In genomic region chr11:3164540-3165151, GRCh38 we compare ENCODE assay signal across 8 cellular contexts. TPM values are rescaled to one million over a fixed set of nuclear protein-coding genes. Genes with fewer than 3 reads are reported as not detected.
DNase-seq lines count a peak whose midpoint lies in the region; ATAC-seq, FAIRE-seq and TF ChIP-seq lines count a peak whose summit lies in the region.

No MANE protein-coding gene starts in this region.

- no peak for ATAC-seq in GM19035 (IDR thresholded peaks at IDR 0.05; ENCODE audit: unreplicated experiment)
- no peak for ATAC-seq in GM21723 (IDR thresholded peaks at IDR 0.05; ENCODE audit: unreplicated experiment)

- H3K4me1 Mint-ChIP-seq in HFFc6 (ENCODE audit: low read depth): peaks cover 51% of the 10 kb centered on the region

- 1 to 2% (median 2%) methylated on average over 23 to 46 of the region's 46 CpGs for WGBS in small intestine, 3 donors

- H3K27me3 ChIP-seq in ascending aorta (no peaks in the 10 kb centered on the region), iPS-18a (ENCODE audit: control insufficient read depth, insufficient read depth, low read length) (peaks cover 51% of the 10 kb centered on the region), small intestine (ENCODE audit: control insufficient read depth in 2 of 2, insufficient read depth in 2 of 2, low read length in 2 of 2) (peaks cover 0 to 6% of the 10 kb centered on the region in 2 donors)

- H3K36me3 ChIP-seq in ascending aorta (no peaks in the 10 kb centered on the region), iPS-18a (ENCODE audit: control insufficient read depth, low read depth, low read length) (no peaks in the 10 kb centered on the region), small intestine (ENCODE audit: control insufficient read depth in 2 of 2, insufficient read depth in 2 of 2, low read length in 2 of 2) (no peaks in the 10 kb centered on the region)

- H3K27ac Mint-ChIP-seq in HFFc6: no peak overlapping the region; the same call in 1 of the 2 replicates

- no peaks in the 10 kb centered on the region for H3K36me3 Mint-ChIP-seq in HFFc6 (ENCODE audit: low read depth)

- no peaks in the 10 kb centered on the region for H3K9me3 ChIP-seq in ascending aorta
- H3K9me3 ChIP-seq in iPS-18a (ENCODE audit: control insufficient read depth, low read depth, low read length): no peaks in the 10 kb centered on the region
- no peaks in the 10 kb centered on the region for H3K9me3 ChIP-seq in small intestine (ENCODE audit: control insufficient read depth, low read depth)

- H3K9me3 Mint-ChIP-seq in HFFc6: no peaks in the 10 kb centered on the region

- H3K4me3 Mint-ChIP-seq in HFFc6: peak overlapping the region; percentile 92

- H3K27ac ChIP-seq in ascending aorta (peak overlapping the region; percentile 91 to 93), iPS-18a (ENCODE audit: low read length) (no peak overlapping the region), small intestine (ENCODE audit: low read depth in 1 of 2, low read length in 1 of 2) (peak overlapping the region in 1 of 2 donors; percentile 27)

- DNase-seq in HFFc6 (no peak), ascending aorta (ENCODE audit: low spot score in 2 of 2) (peak; percentile 8 to 64), small intestine (no peak), foreskin melanocyte (no peak), NCI-H2081 (lab: John Stamatoyannopoulos, UW) (no peak)

- TF ChIP-seq CTCF in HFFc6 (IDR thresholded peaks at IDR 0.05) (no peak), ascending aorta (IDR thresholded peaks at IDR 0.05) (no peak)

- H3K4me3 ChIP-seq in ascending aorta (peak overlapping the region; percentile 86 to 99), iPS-18a (ENCODE audit: low read length) (peak overlapping the region; percentile 65), small intestine (ENCODE audit: low read depth in 1 of 2, low read length in 2 of 2) (peak overlapping the region; percentile 54 to 70)

- no peak for FAIRE-seq in small intestine (lab: Jason Lieb, UNC)

- H3K27me3 Mint-ChIP-seq in HFFc6 (ENCODE audit: insufficient read depth): peaks cover 6% of the 10 kb centered on the region; the same call in 1 of the 2 replicates

- intact Hi-C loops in ascending aorta (cut with DNase I): loop anchor here (1.0 to 5.0 kb wide), 8 partner anchors 17 to 258 kb away; partner anchors contain the start of genes CARS1, NAP1L4 and ZNF195

- H3K9ac ChIP-seq in iPS-18a (ENCODE audit: low read length): peak overlapping the region; percentile 23

- peaks cover 25 to 43% of the 10 kb centered on the region in 2 donors for H3K4me1 ChIP-seq in ascending aorta
- peaks cover 21% of the 10 kb centered on the region for H3K4me1 ChIP-seq in iPS-18a (ENCODE audit: control insufficient read depth, low read depth, low read length)
- H3K4me1 ChIP-seq in small intestine (ENCODE audit: control insufficient read depth in 2 of 2, insufficient read depth in 1 of 2, low read depth in 1 of 2, low read length in 1 of 2): peaks cover 0 to 3% of the 10 kb centered on the region in 2 donors

RNA-seq across cellular contexts. Expression of gene OSBPL5, which starts 0.5 kb away (rescaled TPM):
- total RNA-seq in HFFc6 (2021; fragmentation: NEBNext Ultra II Directional; extraction: Animal tissue kit (Norgen Biotek cat#: 25700)): 10 to 100 TPM; 32.6 to 42.6 (median 36.7) TPM
- 92.0 TPM for total RNA-seq in ascending aorta
- polyA plus RNA-seq in small intestine: 10 to 100 TPM in 1 of 3 donors, 1 to 10 TPM in 2; 1.6 to 12.9 (median 3.0) TPM

RNA-seq across cellular contexts. Expression of gene MRGPRG, which starts 54.0 kb away (rescaled TPM):
- total RNA-seq in HFFc6 (2021; fragmentation: NEBNext Ultra II Directional; extraction: Animal tissue kit (Norgen Biotek cat#: 25700)): not detected
- not detected for total RNA-seq in ascending aorta
- not detected for polyA plus RNA-seq in small intestine

Comparison
In these comparisons a context has a peak if more than half of its experiments do, and no peak if none do; other contexts are left out.
1. DNase-seq: peak in ascending aorta (2 of 2); none in HFFc6 (single experiment), small intestine (single experiment), foreskin melanocyte (single experiment) and NCI-H2081 (0 of 2).
2. Peak in every context shown above with its lines, with median percentiles within 50 percentile points of each other: H3K4me3 ChIP-seq.